Comparison of ENCODE assay signal across 8 cellular contexts in genomic region chr3:27360113-27361078, GRCh38.
DNase-seq lines count a peak whose midpoint lies in the region; ATAC-seq and TF ChIP-seq lines count a peak whose summit lies in the region.

No MANE protein-coding gene starts in this region.

- H3K4me3 ChIP-seq in epithelial cell of esophagus (ENCODE audit: low read length), result no peak overlapping the region

- peak; percentile 88 for DNase-seq in DMS53 (lab: John Stamatoyannopoulos, UW)
- DNase-seq in HEK293T (ENCODE audit: extremely low spot score), result peak; percentile 11
- peak; percentile 82 for DNase-seq in NCI-H2029 treated with DMSO at 0.1 percent for 48 hours (lab: John Stamatoyannopoulos, UW)
- DNase-seq in epithelial cell of esophagus (ENCODE audit: low read depth), result peak; percentile 75
- DNase-seq in SKM-1 (lab: John Stamatoyannopoulos, UW; ENCODE audit: unreplicated experiment), result no peak
- DNase-seq in stimulated activated CD8-positive, alpha-beta memory T cell treated with anti-CD3 and anti-CD28 coated beads, Interleukin-4, amount 100 ng/mL, for 48 hours, result no peak
- DNase-seq in effector memory CD8-positive, alpha-beta T cell, result no peak

- CTCF ChIA-PET in HEK293T (lab: Yijun Ruan, JAX), result no interaction called here

- H3K4me3 Mint-ChIP-seq in effector memory CD8-positive, alpha-beta T cell, result no peak overlapping the region

- peak overlapping the region in 1 of 2 donors; percentile 73 for H3K27ac Mint-ChIP-seq in effector memory CD8-positive, alpha-beta T cell

- H3K36me3 Mint-ChIP-seq in effector memory CD8-positive, alpha-beta T cell (ENCODE audit: insufficient read depth), result no peaks in the 10 kb centered on the region

- no peaks in the 10 kb centered on the region for H3K27me3 Mint-ChIP-seq in effector memory CD8-positive, alpha-beta T cell

- no peak for ATAC-seq in HG02884 (IDR thresholded peaks at IDR 0.05; ENCODE audit: unreplicated experiment)
- no peak for ATAC-seq in effector memory CD8-positive, alpha-beta T cell (replicated peaks)

- no peaks in the 10 kb centered on the region for H3K9me3 Mint-ChIP-seq in effector memory CD8-positive, alpha-beta T cell

- POLR2A ChIA-PET in HEK293T (lab: Yijun Ruan, JAX), result no interaction called here

- peaks cover 6 to 17% of the 10 kb centered on the region in 2 donors for H3K4me1 Mint-ChIP-seq in effector memory CD8-positive, alpha-beta T cell (ENCODE audit: low read depth in 2 of 2)

- no peak for TF ChIP-seq CTCF in epithelial cell of esophagus (IDR thresholded peaks at IDR 0.05; ENCODE audit: insufficient read depth, low read depth, low read length, missing control alignments)

TF ChIP-seq in HEK293T, 16 proteins besides CTCF, POLR2A, EP300 and RAD21:
- TF ChIP-seq PKNOX1 (IDR thresholded peaks at IDR 0.05) (peak; percentile 76), CTBP1 (IDR thresholded peaks at IDR 0.05; ENCODE audit: borderline replicate concordance) (no peak)

Comparison
In these comparisons a context has a peak if more than half of its experiments do, and no peak if none do; other contexts are left out.
1. DNase-seq: peak in DMS53 (single experiment), HEK293T (single experiment), NCI-H2029 treated with DMSO at 0.1 percent for 48 hours (single experiment) and epithelial cell of esophagus (single experiment); none in SKM-1 (single experiment), stimulated activated CD8-positive, alpha-beta memory T cell treated with anti-CD3 and anti-CD28 coated beads, Interleukin-4, amount 100 ng/mL, for 48 hours (single experiment) and effector memory CD8-positive, alpha-beta T cell (0 of 3).